In genomic region chr19:39385629-39386411, GRCh38 we compare ENCODE assay signal across 11 cellular contexts. TPM values are rescaled to one million over a fixed set of nuclear protein-coding genes. Genes with fewer than 3 reads are reported as not detected.
A peak's percentile ranks its signal among the peaks of the same experiment; 100 is the strongest.
DNase-seq lines count a peak whose midpoint lies in the region; ATAC-seq and TF ChIP-seq lines count a peak whose summit lies in the region.
"Had no signal": no experiment of that assay in that cellular context is flagged by ENCODE, and none has a peak within 500 bp of the region (broad histone marks: within the 10 kb centered on the region; RNA-seq: fewer than 3 reads in every experiment).

No MANE protein-coding gene starts in this region.

- H3K27ac Mint-ChIP-seq in CD14-positive monocyte = peak overlapping the region in 5 of 7 donors; percentile 18 to 69 (median 50)
- H3K27ac Mint-ChIP-seq in activated T-helper 17 cell treated with anti-CD3 and anti-CD28 coated beads, Interleukin-2, amount 50 U/mL, for 72 hours = peak overlapping the region; percentile 37
- peak overlapping the region in 8 of 10 donors; percentile 20 to 91 (median 73) for H3K27ac Mint-ChIP-seq in naive thymus-derived CD8-positive, alpha-beta T cell
- no peak overlapping the region for H3K27ac Mint-ChIP-seq in activated T-cell treated with anti-CD3 and anti-CD28 coated beads, Interleukin-2, amount 50 U/mL, for 72 hours
- H3K27ac Mint-ChIP-seq: T-helper 1 cell treated with Interleukin-12 subunit alpha and Interleukin-12 subunit beta and Interleukin-4 antibody, amounts not matched to agents 30 μg/mL and 1 μg/mL, for 36 hours had no signal

- POLR2A ChIA-PET in naive thymus-derived CD8-positive, alpha-beta T cell (lab: Charles Lee) = interaction anchor here (0.5 to 0.6 kb wide), 2 partner anchors 575 to 1328 kb away, joined by 3 to 4 read pairs; no protein-coding TSS in a partner anchor

- no peaks in the 10 kb centered on the region for H3K9me3 Mint-ChIP-seq in CD14-positive monocyte
- H3K9me3 Mint-ChIP-seq in activated T-helper 17 cell treated with anti-CD3 and anti-CD28 coated beads, Interleukin-2, amount 50 U/mL, for 72 hours = no peaks in the 10 kb centered on the region
- no peaks in the 10 kb centered on the region for H3K9me3 Mint-ChIP-seq in naive thymus-derived CD8-positive, alpha-beta T cell
- no peaks in the 10 kb centered on the region for H3K9me3 Mint-ChIP-seq in activated T-cell treated with anti-CD3 and anti-CD28 coated beads, Interleukin-2, amount 50 U/mL, for 72 hours
- H3K9me3 Mint-ChIP-seq: T-helper 1 cell treated with Interleukin-12 subunit alpha and Interleukin-12 subunit beta and Interleukin-4 antibody, amounts not matched to agents 30 μg/mL and 1 μg/mL, for 36 hours had no signal

- H3K36me3 Mint-ChIP-seq in CD14-positive monocyte = peaks cover 74 to 79% of the 10 kb centered on the region in 2 donors
- peaks cover 100% of the 10 kb centered on the region for H3K36me3 Mint-ChIP-seq in activated T-helper 17 cell treated with anti-CD3 and anti-CD28 coated beads, Interleukin-2, amount 50 U/mL, for 72 hours (ENCODE audit: low read depth)
- H3K36me3 Mint-ChIP-seq in naive thymus-derived CD8-positive, alpha-beta T cell = peaks cover 0 to 79% (median 25%) of the 10 kb centered on the region in 3 donors
- H3K36me3 Mint-ChIP-seq in activated T-cell treated with anti-CD3 and anti-CD28 coated beads, Interleukin-2, amount 50 U/mL, for 72 hours (ENCODE audit: insufficient read depth in 2 of 2) = peaks cover 6 to 26% of the 10 kb centered on the region in 2 donors

- no peak overlapping the region for H3K4me3 Mint-ChIP-seq in CD14-positive monocyte
- no peak overlapping the region for H3K4me3 Mint-ChIP-seq in activated T-helper 17 cell treated with anti-CD3 and anti-CD28 coated beads, Interleukin-2, amount 50 U/mL, for 72 hours
- no peak overlapping the region for H3K4me3 Mint-ChIP-seq in naive thymus-derived CD8-positive, alpha-beta T cell
- H3K4me3 Mint-ChIP-seq in activated T-cell treated with anti-CD3 and anti-CD28 coated beads, Interleukin-2, amount 50 U/mL, for 72 hours = no peak overlapping the region
- H3K4me3 Mint-ChIP-seq: T-helper 1 cell treated with Interleukin-12 subunit alpha and Interleukin-12 subunit beta and Interleukin-4 antibody, amounts not matched to agents 30 μg/mL and 1 μg/mL, for 36 hours had no signal

- intact Hi-C loops in CD14-positive monocyte (cut with micrococcal nuclease) = no loop called here

- no peak for ATAC-seq in activated T-helper 17 cell treated with anti-CD3 and anti-CD28 coated beads, Interleukin-2, amount 50 U/mL, for 72 hours (replicated peaks)
- ATAC-seq in naive thymus-derived CD8-positive, alpha-beta T cell = no peak
- no peak for ATAC-seq in activated T-cell treated with anti-CD3 and anti-CD28 coated beads, Interleukin-2, amount 50 U/mL, for 72 hours (replicated peaks in 1 of 2)

- H3K4me1 Mint-ChIP-seq in CD14-positive monocyte = peaks cover 12% of the 10 kb centered on the region
- peaks cover 11% of the 10 kb centered on the region for H3K4me1 Mint-ChIP-seq in activated T-helper 17 cell treated with anti-CD3 and anti-CD28 coated beads, Interleukin-2, amount 50 U/mL, for 72 hours
- H3K4me1 Mint-ChIP-seq in naive thymus-derived CD8-positive, alpha-beta T cell = peaks cover 13 to 36% (median 20%) of the 10 kb centered on the region in 4 donors
- peaks cover 18% of the 10 kb centered on the region for H3K4me1 Mint-ChIP-seq in activated T-cell treated with anti-CD3 and anti-CD28 coated beads, Interleukin-2, amount 50 U/mL, for 72 hours (ENCODE audit: low read depth)

- TF ChIP-seq POLR2A in GM19099 (IDR thresholded peaks at IDR 0.05; ENCODE audit: extremely low read depth, insufficient read length, low read depth) = peak; percentile 7

- DNase-seq in CD14-positive monocyte (ENCODE audit: low spot score) (no peak), T-helper 9 cell (no peak), dermis blood vessel endothelial cell (no peak)
- no peak for DNase-seq in naive thymus-derived CD8-positive, alpha-beta T cell
- DNase-seq in activated T-cell treated with anti-CD3 and anti-CD28 coated beads, Interleukin-2, amount 50 U/mL, for 72 hours = no peak
- DNase-seq: activated effector memory CD4-positive, alpha-beta T cell treated with Interleukin-2 at 50 U/mL for 16 hours; caudate nucleus; midbrain had no signal

- H3K27me3 Mint-ChIP-seq in CD14-positive monocyte (ENCODE audit: low read depth in 3 of 3) = peaks cover 0 to 3% (median 0%) of the 10 kb centered on the region in 3 donors
- no peaks in the 10 kb centered on the region for H3K27me3 Mint-ChIP-seq in activated T-helper 17 cell treated with anti-CD3 and anti-CD28 coated beads, Interleukin-2, amount 50 U/mL, for 72 hours
- H3K27me3 Mint-ChIP-seq in naive thymus-derived CD8-positive, alpha-beta T cell = no peaks in the 10 kb centered on the region
- no peaks in the 10 kb centered on the region for H3K27me3 Mint-ChIP-seq in activated T-cell treated with anti-CD3 and anti-CD28 coated beads, Interleukin-2, amount 50 U/mL, for 72 hours (ENCODE audit: low read depth)

- TF ChIP-seq CTCF in CD14-positive monocyte (IDR thresholded peaks at IDR 0.05) = no peak

RNA-seq across cellular contexts. Expression of gene PAF1, which starts 5.1 kb away (rescaled TPM):
- polyA plus RNA-seq in CD14-positive monocyte = 10 to 100 TPM; 22.7 to 25.2 TPM
- total RNA-seq in activated T-helper 17 cell treated with anti-CD3 and anti-CD28 coated beads, Interleukin-2, amount 50 U/mL, for 72 hours = 10 to 100 TPM; 46.6 to 58.6 TPM
- 10 to 100 TPM; 44.4 to 47.4 TPM for total RNA-seq in naive thymus-derived CD8-positive, alpha-beta T cell
- 10 to 100 TPM; 30.7 to 53.0 (median 43.8) TPM for polyA plus RNA-seq in naive thymus-derived CD8-positive, alpha-beta T cell
- 10 to 100 TPM; 52.0 TPM for total RNA-seq in activated T-cell treated with anti-CD3 and anti-CD28 coated beads, Interleukin-2, amount 50 U/mL, for 72 hours
- total RNA-seq in dermis blood vessel endothelial cell = 29.5 and 34.2 TPM in 2 replicates

RNA-seq across cellular contexts. Expression of gene MED29, which starts 5.4 kb away (rescaled TPM):
- 10 to 100 TPM; 37.0 to 38.2 TPM for polyA plus RNA-seq in CD14-positive monocyte
- 10 to 100 TPM; 24.6 to 27.7 TPM for total RNA-seq in activated T-helper 17 cell treated with anti-CD3 and anti-CD28 coated beads, Interleukin-2, amount 50 U/mL, for 72 hours
- total RNA-seq in naive thymus-derived CD8-positive, alpha-beta T cell = 10 to 100 TPM; 53.8 to 59.0 TPM
- polyA plus RNA-seq in naive thymus-derived CD8-positive, alpha-beta T cell = 10 to 100 TPM; 48.1 to 71.4 (median 59.6) TPM
- total RNA-seq in activated T-cell treated with anti-CD3 and anti-CD28 coated beads, Interleukin-2, amount 50 U/mL, for 72 hours = 10 to 100 TPM; 26.4 to 34.3 TPM
- total RNA-seq in dermis blood vessel endothelial cell = 10.7 and 22.5 TPM in 2 replicates

RNA-seq across cellular contexts. Expression of gene ZFP36, which starts 20.8 kb away (rescaled TPM):
- 100 to 1,000 TPM; 473 to 632 TPM for polyA plus RNA-seq in CD14-positive monocyte
- total RNA-seq in activated T-helper 17 cell treated with anti-CD3 and anti-CD28 coated beads, Interleukin-2, amount 50 U/mL, for 72 hours = 100 to 1,000 TPM in 1 of 2 donors, 10 to 100 TPM in 1; 67.4 to 265 TPM
- total RNA-seq in naive thymus-derived CD8-positive, alpha-beta T cell = 100 to 1,000 TPM; 184 to 188 TPM
- 100 to 1,000 TPM in 2 of 3 donors, 10 to 100 TPM in 1; 70.4 to 137 (median 109) TPM for polyA plus RNA-seq in naive thymus-derived CD8-positive, alpha-beta T cell
- 100 to 1,000 TPM in 1 of 2 donors, 10 to 100 TPM in 1; 81.4 to 108 TPM for total RNA-seq in activated T-cell treated with anti-CD3 and anti-CD28 coated beads, Interleukin-2, amount 50 U/mL, for 72 hours
- 1.0 and 2.4 TPM in 2 replicates for total RNA-seq in dermis blood vessel endothelial cell

RNA-seq across cellular contexts. Expression of gene PLEKHG2, which starts 26.6 kb away (rescaled TPM):
- polyA plus RNA-seq in CD14-positive monocyte = 1 to 10 TPM in 1 of 2 donors, under 1 TPM in 1; 0.73 to 1.2 TPM
- 10 to 100 TPM; 51.2 to 69.4 TPM for total RNA-seq in activated T-helper 17 cell treated with anti-CD3 and anti-CD28 coated beads, Interleukin-2, amount 50 U/mL, for 72 hours
- total RNA-seq in naive thymus-derived CD8-positive, alpha-beta T cell = 10 to 100 TPM; 14.3 to 23.8 TPM
- 1 to 10 TPM; 4.2 to 5.0 (median 4.8) TPM for polyA plus RNA-seq in naive thymus-derived CD8-positive, alpha-beta T cell
- 10 to 100 TPM; 86.5 to 92.1 TPM for total RNA-seq in activated T-cell treated with anti-CD3 and anti-CD28 coated beads, Interleukin-2, amount 50 U/mL, for 72 hours
- 13.6 and 22.1 TPM in 2 replicates for total RNA-seq in dermis blood vessel endothelial cell

RNA-seq across cellular contexts. Expression of gene SAMD4B, which starts 43.6 kb away (rescaled TPM):
- polyA plus RNA-seq in CD14-positive monocyte = 1 to 10 TPM; 4.5 to 5.6 TPM
- 10 to 100 TPM; 52.8 to 75.1 TPM for total RNA-seq in activated T-helper 17 cell treated with anti-CD3 and anti-CD28 coated beads, Interleukin-2, amount 50 U/mL, for 72 hours
- 10 to 100 TPM; 49.8 to 55.2 TPM for total RNA-seq in naive thymus-derived CD8-positive, alpha-beta T cell
- polyA plus RNA-seq in naive thymus-derived CD8-positive, alpha-beta T cell = 10 to 100 TPM in 1 of 3 donors, 1 to 10 TPM in 2; 5.4 to 12.3 (median 6.4) TPM
- total RNA-seq in activated T-cell treated with anti-CD3 and anti-CD28 coated beads, Interleukin-2, amount 50 U/mL, for 72 hours = 10 to 100 TPM; 59.6 to 63.6 TPM
- total RNA-seq in dermis blood vessel endothelial cell = 32.2 and 55.7 TPM in 2 replicates

Comparison
In these comparisons a context has a peak if more than half of its experiments do, and no peak if none do; other contexts are left out.
1. RNA of gene ZFP36, which starts 20.8 kb away (total RNA-seq): 67.4 to 265 TPM in activated T-helper 17 cell treated with anti-CD3 and anti-CD28 coated beads, Interleukin-2, amount 50 U/mL, for 72 hours, 184 to 188 TPM in naive thymus-derived CD8-positive, alpha-beta T cell and 81.4 to 108 TPM in activated T-cell treated with anti-CD3 and anti-CD28 coated beads, Interleukin-2, amount 50 U/mL, for 72 hours; 1.0 to 2.4 TPM in dermis blood vessel endothelial cell; every median in the first group is over 10 times any median in the second.